Comparison of ENCODE assay signal across 7 cellular contexts in genomic region chr16:30956601-30957455, GRCh38. TPM values are rescaled to one million over a fixed set of nuclear protein-coding genes. Genes with fewer than 3 reads are reported as not detected.
DNase-seq lines count a peak whose midpoint lies in the region; ATAC-seq and TF ChIP-seq lines count a peak whose summit lies in the region.

No MANE protein-coding gene starts in this region.

- H3K27ac ChIP-seq in colonic mucosa, result peak overlapping the region; percentile 85

- intact Hi-C loops in colonic mucosa (cut with DNase I), result no loop called here

- no peaks in the 10 kb centered on the region for H3K27me3 ChIP-seq in colonic mucosa

- peak; percentile 12 for ATAC-seq in GM18499 (IDR thresholded peaks at IDR 0.05; ENCODE audit: insufficient read depth, unreplicated experiment)
- ATAC-seq in HG02981 (IDR thresholded peaks at IDR 0.05; ENCODE audit: unreplicated experiment), result peak; percentile 38
- peak; percentile 70 for ATAC-seq in left lobe of liver

- TF ChIP-seq CTCF in colonic mucosa (IDR thresholded peaks at IDR 0.05), result no peak

- peaks cover 6% of the 10 kb centered on the region for H3K36me3 ChIP-seq in colonic mucosa

- H3K9me3 ChIP-seq in colonic mucosa, result no peaks in the 10 kb centered on the region

- H3K9ac ChIP-seq in colonic mucosa (ENCODE audit: low read depth in 2 of 2, low read length in 2 of 2), result peak overlapping the region; percentile 86 to 89

- H3K4me3 ChIP-seq in colonic mucosa, result peak overlapping the region; percentile 58

- H3K4me1 ChIP-seq in colonic mucosa, result peaks cover 8% of the 10 kb centered on the region

- peak; percentile 77 for DNase-seq in NCI-H460 (ENCODE audit: extremely low read depth, low read depth)
- peak; percentile 96 for DNase-seq in activated CD4-positive, alpha-beta T cell treated with anti-CD3 and anti-CD28 coated beads for 48 hours
- peak; percentile 86 for DNase-seq in colonic mucosa
- DNase-seq in left lobe of liver (ENCODE audit: low spot score), result peak; percentile 86
- peak; percentile 91 to 92 for DNase-seq in stimulated activated CD4-positive, alpha-beta T cell treated with anti-CD3 and anti-CD28 coated beads, Interleukin-2, amount 100 ng/mL, for 48 hours

RNA-seq across cellular contexts. Expression of gene SETD1A, which starts 0.7 kb away (rescaled TPM):
- 5.0 and 6.8 TPM in 2 replicates for total RNA-seq in NCI-H460 (2014; rRNA removed; shearing (Covaris generic))
- 6.8 and 8.9 TPM in 2 replicates for polyA plus RNA-seq in NCI-H460 (2014; cell fraction: nucleus; rRNA removed)
- total RNA-seq in colonic mucosa (10 to 100 TPM; 11.6 to 15.9 TPM), left lobe of liver (8.2 TPM)

RNA-seq across cellular contexts. Expression of gene ORAI3, which starts 8.0 kb away (rescaled TPM):
- total RNA-seq in NCI-H460 (2014; rRNA removed; shearing (Covaris generic)), result 20.1 and 21.9 TPM in 2 replicates
- polyA plus RNA-seq in NCI-H460 (2014; cell fraction: nucleus; rRNA removed), result 12.5 and 13.1 TPM in 2 replicates
- total RNA-seq in colonic mucosa, result 10 to 100 TPM; 14.3 to 22.1 TPM
- total RNA-seq in left lobe of liver, result 51.3 TPM

RNA-seq across cellular contexts. Expression of gene HSD3B7, which starts 28.2 kb away (rescaled TPM):
- total RNA-seq in NCI-H460 (2014; rRNA removed; shearing (Covaris generic)), result 16.0 and 17.0 TPM in 2 replicates
- polyA plus RNA-seq in NCI-H460 (2014; cell fraction: nucleus; rRNA removed), result 31.0 and 35.9 TPM in 2 replicates
- 10 to 100 TPM; 19.0 to 20.9 TPM for total RNA-seq in colonic mucosa
- total RNA-seq in left lobe of liver, result 71.5 TPM

RNA-seq across cellular contexts. Expression of gene FBXL19, which starts 33.5 kb away (rescaled TPM):
- 12.3 and 14.2 TPM in 2 replicates for total RNA-seq in NCI-H460 (2014; rRNA removed; shearing (Covaris generic))
- 16.4 and 19.5 TPM in 2 replicates for polyA plus RNA-seq in NCI-H460 (2014; cell fraction: nucleus; rRNA removed)
- total RNA-seq in colonic mucosa (10 to 100 TPM; 21.9 to 44.8 TPM), left lobe of liver (3.6 TPM)

RNA-seq across cellular contexts. Expression of gene STX1B, which starts 53.6 kb away (rescaled TPM):
- total RNA-seq in NCI-H460 (2014; rRNA removed; shearing (Covaris generic)), result 0.10 and 0.46 TPM in 2 replicates
- polyA plus RNA-seq in NCI-H460 (2014; cell fraction: nucleus; rRNA removed), result 0.27 and 0.96 TPM in 2 replicates
- total RNA-seq in colonic mucosa (under 1 TPM; 0.35 to 0.52 TPM), left lobe of liver (4.2 TPM)

Comparison
In these comparisons a context has a peak if more than half of its experiments do, and no peak if none do; other contexts are left out.
1. Peak in every context shown above with its lines: DNase-seq, ATAC-seq, H3K4me3 ChIP-seq and H3K27ac ChIP-seq.
2. ATAC-seq: peak in every context shown above with its lines; median percentile 70 in left lobe of liver; 38 in HG02981; 12 in GM18499.